Comparison of ENCODE assay signal across 11 cellular contexts in the genomic region with DNA sequence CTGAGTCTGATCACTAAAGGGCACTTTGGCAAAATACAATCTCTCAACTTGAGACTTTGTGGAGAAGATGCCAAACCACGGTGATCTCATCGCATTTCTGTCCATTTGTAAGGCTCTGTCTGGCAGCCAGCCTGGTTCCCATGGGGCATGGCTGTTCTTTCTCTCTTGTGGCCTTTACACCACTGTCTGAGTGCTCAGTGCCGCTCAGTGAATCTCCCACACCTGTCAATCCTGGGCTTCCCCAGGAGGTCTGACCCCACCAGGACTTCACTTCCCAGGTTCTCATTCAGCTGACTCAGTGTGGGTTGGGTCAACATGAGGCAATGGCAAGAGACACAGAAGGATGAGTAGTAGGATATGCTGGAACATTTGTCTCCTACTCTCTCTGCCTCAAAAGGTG.
DNase-seq lines count a peak whose midpoint lies in the region; ATAC-seq and TF ChIP-seq lines count a peak whose summit lies in the region.
"Had no signal": no experiment of that assay in that cellular context is flagged by ENCODE, and none has a peak within 500 bp of the region (broad histone marks: within the 10 kb centered on the region; RNA-seq: fewer than 3 reads in every experiment).

No MANE protein-coding gene starts in this region.

- H3K4me3 ChIP-seq in gastroesophageal sphincter = no peak overlapping the region
- H3K4me3 ChIP-seq: body of pancreas had no signal

- H3K4me1 Mint-ChIP-seq in stimulated activated memory B cell treated with anti-CD40 and anti-IgM and Interleukin-4, amounts not matched to agents 10 μg/mL and 1 μg/mL and 100 μg/mL, for 72 hours = peaks cover 30% of the 10 kb centered on the region

- H3K4me1 ChIP-seq in gastroesophageal sphincter = peaks cover 0 to 43% (median 7%) of the 10 kb centered on the region in 3 donors
- H3K4me1 ChIP-seq: body of pancreas had no signal

- no peak for TF ChIP-seq EP300 in gastroesophageal sphincter (IDR thresholded peaks at IDR 0.05)

- DNase-seq in activated CD4-positive, alpha-beta T cell treated with anti-CD3 and anti-CD28 coated beads, Interleukin-2, amount 50 U/mL, for 48 hours = peak; percentile 17 to 36
- no peak for DNase-seq in activated CD4-positive, alpha-beta T cell treated with anti-CD3 and anti-CD28 coated beads for 1 hour
- peak; percentile 94 for DNase-seq in RPMI7951 (ENCODE audit: low read depth)
- peak; percentile 95 for DNase-seq in fibroblast of gingiva (ENCODE audit: low read depth)
- no peak for DNase-seq in germinal center (ENCODE audit: low spot score)
- no peak for DNase-seq in cerebellar cortex (ENCODE audit: low spot score)
- DNase-seq: ACHN, NCI-H774 had no signal

- no peak overlapping the region for H3K4me3 Mint-ChIP-seq in stimulated activated memory B cell treated with anti-CD40 and anti-IgM and Interleukin-4, amounts not matched to agents 10 μg/mL and 1 μg/mL and 100 μg/mL, for 72 hours

- no peaks in the 10 kb centered on the region for H3K9me3 ChIP-seq in gastroesophageal sphincter
- H3K9me3 ChIP-seq: body of pancreas had no signal

- H3K27me3 Mint-ChIP-seq in stimulated activated memory B cell treated with anti-CD40 and anti-IgM and Interleukin-4, amounts not matched to agents 10 μg/mL and 1 μg/mL and 100 μg/mL, for 72 hours = no peaks in the 10 kb centered on the region

- H3K27ac Mint-ChIP-seq in stimulated activated memory B cell treated with anti-CD40 and anti-IgM and Interleukin-4, amounts not matched to agents 10 μg/mL and 1 μg/mL and 100 μg/mL, for 72 hours = no peak overlapping the region

- peak; percentile 65 for ATAC-seq in stimulated activated memory B cell treated with anti-CD40 and anti-IgM and Interleukin-4, amounts not matched to agents 10 μg/mL and 1 μg/mL and 100 μg/mL, for 72 hours
- ATAC-seq in gastroesophageal sphincter = no peak
- ATAC-seq: body of pancreas had no signal

- no peak overlapping the region for H3K27ac ChIP-seq in gastroesophageal sphincter
- H3K27ac ChIP-seq: body of pancreas had no signal

- H3K27me3 ChIP-seq in gastroesophageal sphincter = no peaks in the 10 kb centered on the region
- H3K27me3 ChIP-seq: body of pancreas had no signal

- no peaks in the 10 kb centered on the region for H3K36me3 Mint-ChIP-seq in stimulated activated memory B cell treated with anti-CD40 and anti-IgM and Interleukin-4, amounts not matched to agents 10 μg/mL and 1 μg/mL and 100 μg/mL, for 72 hours

- 57% methylated on average over 3 of the region's 3 CpGs; no CpG with 5 or more reads in 1 of the 2 donors for WGBS in gastroesophageal sphincter (ENCODE audit: low coverage in 1 of 2), 2 donors

- no peak for TF ChIP-seq POLR2A in gastroesophageal sphincter (IDR thresholded peaks at IDR 0.05)

- H3K9me3 Mint-ChIP-seq in stimulated activated memory B cell treated with anti-CD40 and anti-IgM and Interleukin-4, amounts not matched to agents 10 μg/mL and 1 μg/mL and 100 μg/mL, for 72 hours = no peaks in the 10 kb centered on the region

- no peak for TF ChIP-seq CTCF in gastroesophageal sphincter (IDR thresholded peaks at IDR 0.05)

- no peaks in the 10 kb centered on the region for H3K36me3 ChIP-seq in gastroesophageal sphincter

Comparison
In these comparisons a context has a peak if more than half of its experiments do, and no peak if none do; other contexts are left out.
1. DNase-seq: peak in activated CD4-positive, alpha-beta T cell treated with anti-CD3 and anti-CD28 coated beads, Interleukin-2, amount 50 U/mL, for 48 hours (2 of 2), RPMI7951 (single experiment) and fibroblast of gingiva (single experiment); none in activated CD4-positive, alpha-beta T cell treated with anti-CD3 and anti-CD28 coated beads for 1 hour (single experiment), germinal center (single experiment) and cerebellar cortex (single experiment).